8 cellular contexts compared by ENCODE assay signal in the genomic region with DNA sequence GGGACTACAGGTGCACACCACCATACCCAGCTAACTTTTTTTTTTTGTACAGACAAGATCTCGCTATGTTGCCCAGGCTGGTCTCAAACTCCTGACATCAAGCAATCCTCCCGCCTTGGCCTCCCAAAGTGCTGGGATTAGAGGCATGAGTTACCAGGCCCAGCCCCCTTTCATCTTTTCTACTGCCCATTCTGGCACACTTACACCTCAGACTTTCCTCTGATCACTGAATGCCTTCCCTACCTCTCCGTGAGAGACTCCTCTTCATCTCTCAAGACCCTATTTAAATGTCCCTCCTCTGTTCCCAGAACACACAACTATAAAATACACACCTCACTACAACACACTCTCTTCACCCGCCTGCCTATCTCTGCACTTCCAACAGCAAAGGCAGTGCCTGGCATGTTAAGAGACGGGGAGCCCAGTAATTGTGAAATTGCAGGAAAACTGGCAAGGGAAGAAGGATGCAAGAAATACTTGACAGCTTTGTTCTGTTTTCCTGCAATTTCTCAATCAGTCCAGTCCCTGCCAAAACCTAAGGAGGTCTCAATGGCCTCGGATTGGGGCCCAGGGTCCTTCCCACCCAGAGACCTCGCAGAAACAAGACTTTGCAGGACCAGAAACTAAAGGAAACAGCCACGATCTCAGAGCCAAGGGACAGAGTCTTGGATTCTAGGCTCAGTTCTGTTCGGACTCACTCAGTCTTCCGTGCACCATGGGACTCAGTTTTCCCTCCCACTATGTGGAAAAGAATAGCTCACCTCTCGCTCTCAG. TPM values are rescaled to one million over a fixed set of nuclear protein-coding genes. Genes with fewer than 3 reads are reported as not detected.
DNase-seq lines count a peak whose midpoint lies in the region; ATAC-seq and TF ChIP-seq lines count a peak whose summit lies in the region.

No MANE protein-coding gene starts in this region.

- H3K4ac ChIP-seq in mesendoderm (ENCODE audit: low read depth, low read length), result no peak overlapping the region

- H3K9ac ChIP-seq in mesendoderm (ENCODE audit: low read length), result peak overlapping the region; percentile 68

- no peak for DNase-seq in heart right ventricle
- no peak for DNase-seq in left cardiac atrium
- DNase-seq in astrocyte of the hippocampus (ENCODE audit: low read depth, low spot score), result peak; percentile 31
- DNase-seq in mesendoderm, result peak; percentile 12
- no peak for DNase-seq in NCI-H2107 (lab: John Stamatoyannopoulos, UW)
- no peak for DNase-seq in islet precursor cell
- DNase-seq in GM19238 (ENCODE audit: insufficient read length, low spot score), result no peak

- 45 to 47% methylated on average over 11 of the region's 11 CpGs for WGBS in heart right ventricle, 2 donors
- 100% methylated on average over 1 of the region's 11 CpGs for WGBS in mesendoderm (ENCODE audit: extremely low coverage, insufficient coverage, low lambda C conversion rate)
- 40% methylated on average over 11 of the region's 11 CpGs for WGBS in urinary bladder

- no peak for ATAC-seq in heart right ventricle
- no peak for ATAC-seq in left cardiac atrium

- H4K5ac ChIP-seq in mesendoderm (ENCODE audit: low read length), result no peak overlapping the region

- H3K27ac ChIP-seq in heart right ventricle (peak overlapping the region in 6 of 10 donors; percentile 65 to 96 (median 72)), mesendoderm (ENCODE audit: low read depth, low read length) (no peak overlapping the region), urinary bladder (ENCODE audit: low read depth) (no peak overlapping the region)

- H3K9me3 ChIP-seq in heart right ventricle, result no peaks in the 10 kb centered on the region

- H3K27me3 ChIP-seq in heart right ventricle (no peaks in the 10 kb centered on the region), mesendoderm (ENCODE audit: insufficient read depth, low read length, poor library complexity) (no peaks in the 10 kb centered on the region)

- H2BK5ac ChIP-seq in mesendoderm (ENCODE audit: low read length), result no peak overlapping the region

- TF ChIP-seq CTCF in heart right ventricle (IDR thresholded peaks at IDR 0.05), result no peak

- H3K79me1 ChIP-seq in mesendoderm (ENCODE audit: low read length), result peaks cover 20% of the 10 kb centered on the region

- no peak overlapping the region for H2BK120ac ChIP-seq in mesendoderm (ENCODE audit: low read depth, low read length)

- peak overlapping the region; percentile 67 for H3K23ac ChIP-seq in mesendoderm (ENCODE audit: low read length)

- no peak overlapping the region for H2BK15ac ChIP-seq in mesendoderm (replicated peaks; ENCODE audit: low read depth)

- peaks cover 11 to 33% (median 29%) of the 10 kb centered on the region in 9 donors for H3K4me1 ChIP-seq in heart right ventricle
- peaks cover 4% of the 10 kb centered on the region for H3K4me1 ChIP-seq in mesendoderm (ENCODE audit: control insufficient read depth, low read depth, low read length)
- no peaks in the 10 kb centered on the region for H3K4me1 ChIP-seq in urinary bladder (ENCODE audit: insufficient read depth)

- intact Hi-C loops in heart right ventricle (cut with DNase I), result loop anchor here in 2 of 10 donors (5.0 kb wide), 3 partner anchors 41 to 201 kb away; partner anchors contain the start of genes ACY1 (in 1 of the 2) and DUSP7 (in 1 of the 2)
- intact Hi-C loops in left cardiac atrium (cut with DNase I), result no loop called here

- peak overlapping the region; percentile 91 for H3K56ac ChIP-seq in mesendoderm (ENCODE audit: low read length)

- H2AK5ac ChIP-seq in mesendoderm (ENCODE audit: low read length), result no peak overlapping the region

- H3K4me2 ChIP-seq in mesendoderm (ENCODE audit: low read length), result peak overlapping the region; percentile 65

- H3K4me3 ChIP-seq in heart right ventricle, result peak overlapping the region; percentile 60 to 90 (median 82)
- peak overlapping the region; percentile 82 for H3K4me3 ChIP-seq in mesendoderm (ENCODE audit: low read length)
- H3K4me3 ChIP-seq in urinary bladder (ENCODE audit: low read depth, low read length), result peak overlapping the region; percentile 63

- H3K79me2 ChIP-seq in mesendoderm (ENCODE audit: control insufficient read depth, insufficient read depth, low read length), result peaks cover 27% of the 10 kb centered on the region

- H3K36me3 ChIP-seq in heart right ventricle (peaks cover 0 to 53% (median 16%) of the 10 kb centered on the region in 9 donors), mesendoderm (ENCODE audit: control insufficient read depth, insufficient read depth, low read length) (peaks cover 10% of the 10 kb centered on the region), urinary bladder (ENCODE audit: insufficient read depth) (no peaks in the 10 kb centered on the region)

- H3K18ac ChIP-seq in mesendoderm (ENCODE audit: low read length), result no peak overlapping the region

- H4K8ac ChIP-seq in mesendoderm (ENCODE audit: low read depth, low read length), result no peak overlapping the region

RNA-seq across cellular contexts. Expression of gene RRP9, which starts 0.9 kb away (rescaled TPM):
- total RNA-seq in heart right ventricle (10 to 100 TPM in 4 of 10 donors, 1 to 10 TPM in 6; 8.5 to 17.3 (median 9.1) TPM), left cardiac atrium (10 to 100 TPM in 1 of 2 donors, 1 to 10 TPM in 1; 8.9 to 17.2 TPM), urinary bladder (7.7 TPM)
- polyA plus RNA-seq in heart right ventricle (10 to 100 TPM; 11.0 to 30.2 TPM), urinary bladder (29.5 TPM)
- polyA plus RNA-seq in mesendoderm (2013, experiment 1 of 2), result 41.3 TPM
- polyA plus RNA-seq in mesendoderm (2013, experiment 2 of 2), result 41.6 TPM

RNA-seq across cellular contexts. Expression of gene PARP3, which starts 1.3 kb away (rescaled TPM):
- total RNA-seq in heart right ventricle (10 to 100 TPM; 12.9 to 34.5 (median 16.9) TPM), left cardiac atrium (10 to 100 TPM; 13.2 to 13.4 TPM), urinary bladder (6.1 TPM)
- polyA plus RNA-seq in heart right ventricle (10 to 100 TPM in 1 of 2 donors, 1 to 10 TPM in 1; 7.0 to 17.8 TPM), urinary bladder (15.0 TPM)
- 1.1 TPM for polyA plus RNA-seq in mesendoderm (2013, experiment 1 of 2)
- 0.98 TPM for polyA plus RNA-seq in mesendoderm (2013, experiment 2 of 2)

RNA-seq across cellular contexts. Expression of gene GPR62, which starts 14.3 kb away (rescaled TPM):
- total RNA-seq in heart right ventricle, result under 1 TPM in 8 of 10 donors, not detected in 2; 0.14 to 0.38 (median 0.23) TPM
- under 1 TPM; 0.01 to 0.15 TPM for polyA plus RNA-seq in heart right ventricle
- under 1 TPM in 1 of 2 donors, not detected in 1; 0.53 TPM for total RNA-seq in left cardiac atrium
- polyA plus RNA-seq in mesendoderm (2013, experiment 1 of 2), result 0.04 TPM
- polyA plus RNA-seq in mesendoderm (2013, experiment 2 of 2), result 0.04 TPM
- not detected for total RNA-seq in urinary bladder
- 0.32 TPM for polyA plus RNA-seq in urinary bladder

RNA-seq across cellular contexts. Expression of gene PCBP4, which starts 26.4 kb away (rescaled TPM):
- total RNA-seq in heart right ventricle, result 10 to 100 TPM; 55.1 to 85.9 (median 59.9) TPM
- polyA plus RNA-seq in heart right ventricle, result 100 to 1,000 TPM in 1 of 2 donors, 10 to 100 TPM in 1; 63.8 to 123 TPM
- total RNA-seq in left cardiac atrium, result 10 to 100 TPM; 49.1 to 68.3 TPM
- polyA plus RNA-seq in mesendoderm (2013, experiment 1 of 2), result 14.4 TPM
- 14.3 TPM for polyA plus RNA-seq in mesendoderm (2013, experiment 2 of 2)
- total RNA-seq in urinary bladder, result 22.4 TPM
- 43.9 TPM for polyA plus RNA-seq in urinary bladder

RNA-seq across cellular contexts. Expression of gene ABHD14B, which starts 33.0 kb away (rescaled TPM):
- 10 to 100 TPM in 8 of 10 donors, 1 to 10 TPM in 2; 7.5 to 19.0 (median 12.0) TPM for total RNA-seq in heart right ventricle
- 10 to 100 TPM; 14.6 to 47.5 TPM for polyA plus RNA-seq in heart right ventricle
- 10 to 100 TPM; 22.0 to 22.1 TPM for total RNA-seq in left cardiac atrium
- 2.8 TPM for polyA plus RNA-seq in mesendoderm (2013, experiment 1 of 2)
- 2.6 TPM for polyA plus RNA-seq in mesendoderm (2013, experiment 2 of 2)
- 14.2 TPM for total RNA-seq in urinary bladder
- polyA plus RNA-seq in urinary bladder, result 69.1 TPM

Comparison
In these comparisons a context has a peak if more than half of its experiments do, and no peak if none do; other contexts are left out.
1. DNase-seq: peak in astrocyte of the hippocampus (single experiment) and mesendoderm (single experiment); none in heart right ventricle (0 of 2), left cardiac atrium (single experiment), NCI-H2107 (single experiment), islet precursor cell (single experiment) and GM19238 (single experiment).
2. H3K27ac ChIP-seq: peak in heart right ventricle (6 of 10); none in mesendoderm (single experiment) and urinary bladder (single experiment).
3. Peak in every context shown above with its lines, with median percentiles within 50 percentile points of each other: H3K4me3 ChIP-seq.